In the genomic region with DNA sequence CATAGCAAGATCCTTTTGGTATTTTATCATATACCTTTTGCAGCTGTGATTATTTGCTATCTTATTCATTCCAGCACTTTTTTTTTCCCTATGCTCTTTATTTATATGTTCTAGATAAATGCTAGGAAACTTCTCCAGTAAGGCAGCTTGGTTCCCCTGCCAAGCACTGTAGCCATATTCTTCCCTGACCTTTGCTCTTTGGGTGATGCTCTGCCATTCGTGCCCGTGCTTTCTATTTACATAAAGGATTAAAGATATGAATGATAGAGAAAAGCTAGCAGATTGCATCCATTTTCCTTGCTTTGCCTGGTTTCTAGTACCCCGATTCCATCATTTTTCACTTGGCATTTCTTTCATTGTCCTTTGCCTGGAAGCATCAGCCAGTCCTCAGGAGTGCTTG, we compare ENCODE assay signal across 1 cellular context.
TF ChIP-seq lines count a peak whose summit lies in the region.

No MANE protein-coding gene starts in this region.

TF ChIP-seq in HepG2, 621 proteins besides CTCF, POLR2A, EP300 and RAD21:
- TF ChIP-seq NR0B2 (CRISPR knock-in tag; IDR thresholded peaks at IDR 0.05) (no peak), ZFP90 (CRISPR knock-in tag; IDR thresholded peaks at IDR 0.05; ENCODE audit: borderline replicate concordance) (no peak), REL (CRISPR knock-in tag; conservative IDR thresholded peaks at IDR 0.05) (no peak), POLR2AphosphoS2 (IDR thresholded peaks at IDR 0.05; ENCODE audit: low read depth, low read length) (no peak), ZNF318 (CRISPR knock-in tag; IDR thresholded peaks at IDR 0.05) (no peak), MZF1 (CRISPR knock-in tag; IDR thresholded peaks at IDR 0.05; ENCODE audit: borderline replicate concordance) (no peak), FOXA1 (IDR thresholded peaks at IDR 0.05) (no peak), FOXA1 (CRISPR knock-in tag; IDR thresholded peaks at IDR 0.05) (peak; percentile 30; the same call in 1 of the 2 replicates), NR2F6 (IDR thresholded peaks at IDR 0.05) (peak; percentile 49), NR2F6 (CRISPR knock-in tag; IDR thresholded peaks at IDR 0.05) (no peak), ZNF264 (CRISPR knock-in tag; IDR thresholded peaks at IDR 0.05) (peak; percentile 66; the same call in 1 of the 2 replicates), CREB1 (IDR thresholded peaks at IDR 0.05) (no peak), CREB1 (CRISPR knock-in tag; IDR thresholded peaks at IDR 0.05) (no peak), FOXA3 (CRISPR knock-in tag; IDR thresholded peaks at IDR 0.05) (0 out of 2 replicates have a peak, but pooled peaks have one; percentile 27), HNF4A (CRISPR knock-in tag; IDR thresholded peaks at IDR 0.05) (peak; percentile 75), NR2F1 (CRISPR knock-in tag; IDR thresholded peaks at IDR 0.05) (0 out of 4 replicates have a peak, but pooled peaks of 1 of the 2 experiments have one; percentile 29), RARA (CRISPR knock-in tag; IDR thresholded peaks at IDR 0.05) (no peak), ZNF775 (CRISPR knock-in tag; IDR thresholded peaks at IDR 0.05; ENCODE audit: borderline replicate concordance) (no peak), ZNF724P (CRISPR knock-in tag; IDR thresholded peaks at IDR 0.05; ENCODE audit: borderline replicate concordance) (no peak), GATAD2A (CRISPR knock-in tag; IDR thresholded peaks at IDR 0.05) (0 out of 2 replicates have a peak, but pooled peaks have one; percentile 13), ZNF343 (CRISPR knock-in tag; IDR thresholded peaks at IDR 0.05) (no peak), NFYC (CRISPR knock-in tag; IDR thresholded peaks at IDR 0.05) (no peak), CHD4 (IDR thresholded peaks at IDR 0.05; ENCODE audit: borderline replicate concordance, low read length) (no peak), KDM5B (CRISPR knock-in tag; IDR thresholded peaks at IDR 0.05; ENCODE audit: borderline replicate concordance) (no peak), CEBPB (IDR thresholded peaks at IDR 0.05; ENCODE audit: borderline replicate concordance, low read depth, low read length) (no peak), ZNF34 (CRISPR knock-in tag; IDR thresholded peaks at IDR 0.05; ENCODE audit: borderline replicate concordance) (no peak)
- TF ChIP-seq, protein P1, sequence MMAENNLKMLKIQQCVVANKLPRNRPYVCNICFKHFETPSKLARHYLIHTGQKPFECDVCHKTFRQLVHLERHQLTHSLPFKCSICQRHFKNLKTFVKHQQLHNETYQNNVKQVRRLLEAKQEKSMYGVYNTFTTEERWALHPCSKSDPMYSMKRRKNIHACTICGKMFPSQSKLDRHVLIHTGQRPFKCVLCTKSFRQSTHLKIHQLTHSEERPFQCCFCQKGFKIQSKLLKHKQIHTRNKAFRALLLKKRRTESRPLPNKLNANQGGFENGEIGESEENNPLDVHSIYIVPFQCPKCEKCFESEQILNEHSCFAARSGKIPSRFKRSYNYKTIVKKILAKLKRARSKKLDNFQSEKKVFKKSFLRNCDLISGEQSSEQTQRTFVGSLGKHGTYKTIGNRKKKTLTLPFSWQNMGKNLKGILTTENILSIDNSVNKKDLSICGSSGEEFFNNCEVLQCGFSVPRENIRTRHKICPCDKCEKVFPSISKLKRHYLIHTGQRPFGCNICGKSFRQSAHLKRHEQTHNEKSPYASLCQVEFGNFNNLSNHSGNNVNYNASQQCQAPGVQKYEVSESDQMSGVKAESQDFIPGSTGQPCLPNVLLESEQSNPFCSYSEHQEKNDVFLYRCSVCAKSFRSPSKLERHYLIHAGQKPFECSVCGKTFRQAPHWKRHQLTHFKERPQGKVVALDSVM (CRISPR knock-in tag; IDR thresholded peaks at IDR 0.05) = no peak
- TF ChIP-seq, protein P2, sequence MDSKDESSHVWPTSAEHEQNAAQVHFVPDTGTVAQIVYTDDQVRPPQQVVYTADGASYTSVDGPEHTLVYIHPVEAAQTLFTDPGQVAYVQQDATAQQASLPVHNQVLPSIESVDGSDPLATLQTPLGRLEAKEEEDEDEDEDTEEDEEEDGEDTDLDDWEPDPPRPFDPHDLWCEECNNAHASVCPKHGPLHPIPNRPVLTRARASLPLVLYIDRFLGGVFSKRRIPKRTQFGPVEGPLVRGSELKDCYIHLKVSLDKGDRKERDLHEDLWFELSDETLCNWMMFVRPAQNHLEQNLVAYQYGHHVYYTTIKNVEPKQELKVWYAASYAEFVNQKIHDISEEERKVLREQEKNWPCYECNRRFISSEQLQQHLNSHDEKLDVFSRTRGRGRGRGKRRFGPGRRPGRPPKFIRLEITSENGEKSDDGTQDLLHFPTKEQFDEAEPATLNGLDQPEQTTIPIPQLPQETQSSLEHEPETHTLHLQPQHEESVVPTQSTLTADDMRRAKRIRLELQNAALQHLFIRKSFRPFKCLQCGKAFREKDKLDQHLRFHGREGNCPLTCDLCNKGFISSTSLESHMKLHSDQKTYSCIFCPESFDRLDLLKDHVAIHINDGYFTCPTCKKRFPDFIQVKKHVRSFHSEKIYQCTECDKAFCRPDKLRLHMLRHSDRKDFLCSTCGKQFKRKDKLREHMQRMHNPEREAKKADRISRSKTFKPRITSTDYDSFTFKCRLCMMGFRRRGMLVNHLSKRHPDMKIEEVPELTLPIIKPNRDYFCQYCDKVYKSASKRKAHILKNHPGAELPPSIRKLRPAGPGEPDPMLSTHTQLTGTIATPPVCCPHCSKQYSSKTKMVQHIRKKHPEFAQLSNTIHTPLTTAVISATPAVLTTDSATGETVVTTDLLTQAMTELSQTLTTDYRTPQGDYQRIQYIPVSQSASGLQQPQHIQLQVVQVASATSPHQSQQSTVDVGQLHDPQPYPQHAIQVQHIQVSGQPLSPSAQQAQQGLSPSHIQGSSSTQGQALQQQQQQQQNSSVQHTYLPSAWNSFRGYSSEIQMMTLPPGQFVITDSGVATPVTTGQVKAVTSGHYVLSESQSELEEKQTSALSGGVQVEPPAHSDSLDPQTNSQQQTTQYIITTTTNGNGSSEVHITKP (CRISPR knock-in tag; IDR thresholded peaks at IDR 0.05; ENCODE audit: low read depth) = no peak
- TF ChIP-seq, protein P3, sequence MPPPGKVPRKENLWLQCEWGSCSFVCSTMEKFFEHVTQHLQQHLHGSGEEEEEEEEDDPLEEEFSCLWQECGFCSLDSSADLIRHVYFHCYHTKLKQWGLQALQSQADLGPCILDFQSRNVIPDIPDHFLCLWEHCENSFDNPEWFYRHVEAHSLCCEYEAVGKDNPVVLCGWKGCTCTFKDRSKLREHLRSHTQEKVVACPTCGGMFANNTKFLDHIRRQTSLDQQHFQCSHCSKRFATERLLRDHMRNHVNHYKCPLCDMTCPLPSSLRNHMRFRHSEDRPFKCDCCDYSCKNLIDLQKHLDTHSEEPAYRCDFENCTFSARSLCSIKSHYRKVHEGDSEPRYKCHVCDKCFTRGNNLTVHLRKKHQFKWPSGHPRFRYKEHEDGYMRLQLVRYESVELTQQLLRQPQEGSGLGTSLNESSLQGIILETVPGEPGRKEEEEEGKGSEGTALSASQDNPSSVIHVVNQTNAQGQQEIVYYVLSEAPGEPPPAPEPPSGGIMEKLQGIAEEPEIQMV (CRISPR knock-in tag; IDR thresholded peaks at IDR 0.05; ENCODE audit: low read depth) = no peak
- TF ChIP-seq, protein P4, sequence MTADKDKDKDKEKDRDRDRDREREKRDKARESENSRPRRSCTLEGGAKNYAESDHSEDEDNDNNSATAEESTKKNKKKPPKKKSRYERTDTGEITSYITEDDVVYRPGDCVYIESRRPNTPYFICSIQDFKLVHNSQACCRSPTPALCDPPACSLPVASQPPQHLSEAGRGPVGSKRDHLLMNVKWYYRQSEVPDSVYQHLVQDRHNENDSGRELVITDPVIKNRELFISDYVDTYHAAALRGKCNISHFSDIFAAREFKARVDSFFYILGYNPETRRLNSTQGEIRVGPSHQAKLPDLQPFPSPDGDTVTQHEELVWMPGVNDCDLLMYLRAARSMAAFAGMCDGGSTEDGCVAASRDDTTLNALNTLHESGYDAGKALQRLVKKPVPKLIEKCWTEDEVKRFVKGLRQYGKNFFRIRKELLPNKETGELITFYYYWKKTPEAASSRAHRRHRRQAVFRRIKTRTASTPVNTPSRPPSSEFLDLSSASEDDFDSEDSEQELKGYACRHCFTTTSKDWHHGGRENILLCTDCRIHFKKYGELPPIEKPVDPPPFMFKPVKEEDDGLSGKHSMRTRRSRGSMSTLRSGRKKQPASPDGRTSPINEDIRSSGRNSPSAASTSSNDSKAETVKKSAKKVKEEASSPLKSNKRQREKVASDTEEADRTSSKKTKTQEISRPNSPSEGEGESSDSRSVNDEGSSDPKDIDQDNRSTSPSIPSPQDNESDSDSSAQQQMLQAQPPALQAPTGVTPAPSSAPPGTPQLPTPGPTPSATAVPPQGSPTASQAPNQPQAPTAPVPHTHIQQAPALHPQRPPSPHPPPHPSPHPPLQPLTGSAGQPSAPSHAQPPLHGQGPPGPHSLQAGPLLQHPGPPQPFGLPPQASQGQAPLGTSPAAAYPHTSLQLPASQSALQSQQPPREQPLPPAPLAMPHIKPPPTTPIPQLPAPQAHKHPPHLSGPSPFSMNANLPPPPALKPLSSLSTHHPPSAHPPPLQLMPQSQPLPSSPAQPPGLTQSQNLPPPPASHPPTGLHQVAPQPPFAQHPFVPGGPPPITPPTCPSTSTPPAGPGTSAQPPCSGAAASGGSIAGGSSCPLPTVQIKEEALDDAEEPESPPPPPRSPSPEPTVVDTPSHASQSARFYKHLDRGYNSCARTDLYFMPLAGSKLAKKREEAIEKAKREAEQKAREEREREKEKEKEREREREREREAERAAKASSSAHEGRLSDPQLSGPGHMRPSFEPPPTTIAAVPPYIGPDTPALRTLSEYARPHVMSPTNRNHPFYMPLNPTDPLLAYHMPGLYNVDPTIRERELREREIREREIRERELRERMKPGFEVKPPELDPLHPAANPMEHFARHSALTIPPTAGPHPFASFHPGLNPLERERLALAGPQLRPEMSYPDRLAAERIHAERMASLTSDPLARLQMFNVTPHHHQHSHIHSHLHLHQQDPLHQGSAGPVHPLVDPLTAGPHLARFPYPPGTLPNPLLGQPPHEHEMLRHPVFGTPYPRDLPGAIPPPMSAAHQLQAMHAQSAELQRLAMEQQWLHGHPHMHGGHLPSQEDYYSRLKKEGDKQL (CRISPR knock-in tag; IDR thresholded peaks at IDR 0.05; ENCODE audit: low read depth) = no peak
TF ChIP-seq in HepG2: peak in this region for 7.
